In the genomic region with DNA sequence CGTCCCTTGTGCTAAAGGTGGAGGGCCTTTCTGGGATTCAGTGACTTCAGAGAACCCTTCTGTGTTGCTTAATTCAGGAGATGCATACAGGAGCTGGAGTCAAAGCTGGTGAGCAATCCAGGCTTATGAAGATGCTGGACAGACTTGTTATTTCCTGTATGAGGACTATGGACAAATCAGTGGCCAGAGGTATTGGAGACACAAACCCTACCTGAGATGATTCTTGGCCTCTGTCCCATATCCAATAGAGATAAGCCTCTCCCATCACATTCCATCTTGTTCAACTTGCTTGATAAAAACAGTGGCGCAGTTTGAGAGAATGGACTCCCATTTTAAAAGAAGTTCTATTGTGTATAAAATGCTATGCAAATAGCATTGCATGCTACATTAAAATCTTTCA, we compare ENCODE assay signal across 38 cellular contexts. TPM values are rescaled to one million over a fixed set of nuclear protein-coding genes. Genes with fewer than 3 reads are reported as not detected.
"Had no signal": no experiment of that assay in that cellular context is flagged by ENCODE, and none has a peak within 500 bp of the region (broad histone marks: within the 10 kb centered on the region; RNA-seq: fewer than 3 reads in every experiment).

A gene (minus strand): TSS at position 101 of the 400 bp plus-strand sequence. CDS start 4,630 bp downstream, outside the sequence.

- H3K27me3 ChIP-seq: adrenal gland, body of pancreas, brain microvascular endothelial cell, breast epithelium, cardiac muscle cell had no signal

- H3K36me3 ChIP-seq: adrenal gland, brain microvascular endothelial cell, breast epithelium, cardiac muscle cell, WERI-Rb-1 had no signal

- DNase-seq: activated CD4-positive, alpha-beta memory T cell treated with anti-CD3 and anti-CD28 coated beads, Interleukin-2, amount 10 ng/mL, durations not matched to agents 7 days and 5 days; activated CD4-positive, alpha-beta T cell treated with anti-CD3 and anti-CD28 coated beads for 1 hour; activated CD4-positive, alpha-beta T cell treated with anti-CD3 and anti-CD28 coated beads for 36 hours; activated CD4-positive, alpha-beta T cell treated with anti-CD3 and anti-CD28 coated beads for 48 hours; activated CD4-positive, alpha-beta T cell treated with anti-CD3 and anti-CD28 coated beads, Interleukin-2, amount 10 ng/mL, durations not matched to agents 7 days and 5 days; activated CD4-positive, alpha-beta T cell treated with anti-CD3 and anti-CD28 coated beads, Interleukin-2, amount 50 U/mL, for 48 hours; activated CD4-positive, CD25-positive, alpha-beta regulatory T cell; activated CD8-positive, alpha-beta memory T cell treated with anti-CD3 and anti-CD28 coated beads for 24 hours; activated CD8-positive, alpha-beta memory T cell treated with anti-CD3 and anti-CD28 coated beads, Interleukin-2, amount 10 ng/mL, durations not matched to agents 7 days and 5 days; activated CD8-positive, alpha-beta memory T cell treated with anti-CD3 and anti-CD28 coated beads, Interleukin-2, amount 50 U/mL, for 48 hours; activated CD8-positive, alpha-beta T cell treated with anti-CD3 and anti-CD28 coated beads, Interleukin-2, amount 10 ng/mL, durations not matched to agents 7 days and 5 days; activated effector memory CD4-positive, alpha-beta T cell treated with Interleukin-2 at 50 U/mL for 16 hours; activated gamma-delta T cell; activated naive CD4-positive, alpha-beta T cell treated with anti-CD3 and anti-CD28 coated beads, Interleukin-2, amount 10 ng/mL, durations not matched to agents 7 days and 5 days; activated naive CD4-positive, alpha-beta T cell treated with Interleukin-2 at 50 U/mL for 16 hours; activated naive CD8-positive, alpha-beta T cell treated with anti-CD3 and anti-CD28 coated beads for 36 hours; activated T-cell treated with anti-CD3 and anti-CD28 coated beads, Interleukin-2, amount 50 U/mL, for 24 hours; activated T-cell treated with anti-CD3 and anti-CD28 coated beads, Interleukin-2, amount 50 U/mL, for 48 hours; adrenal gland; amniotic stem cell; aorta; body of pancreas; brain microvascular endothelial cell; caudate nucleus; cerebellar nuclear complex; SW 1271; T-helper 1 cell; T-helper 2 cell; T-helper 9 cell; WERI-Rb-1 had no signal

- H3K4me3 ChIP-seq: adrenal gland, body of pancreas, breast epithelium, cardiac muscle cell had no signal

- ATAC-seq: activated CD4-positive, alpha-beta T cell treated with anti-CD3 and anti-CD28 coated beads for 36 hours; activated CD4-positive, CD25-positive, alpha-beta regulatory T cell treated with anti-CD3 and anti-CD28 coated beads, Interleukin-2, amount 50 U/mL, for 24 hours; activated CD8-positive, alpha-beta memory T cell treated with anti-CD3 and anti-CD28 coated beads, Interleukin-2, amount 10 ng/mL, durations not matched to agents 7 days and 5 days; activated CD8-positive, alpha-beta T cell treated with anti-CD3 and anti-CD28 coated beads, Interleukin-2, amount 10 ng/mL, durations not matched to agents 7 days and 5 days; activated naive CD4-positive, alpha-beta T cell treated with anti-CD3 and anti-CD28 coated beads, Interleukin-2, amount 50 U/mL, for 72 hours; body of pancreas; WTC11 had no signal

- FAIRE-seq: astrocyte, TTC549 had no signal

- H3K9me3 ChIP-seq: adrenal gland, body of pancreas, breast epithelium had no signal

- H3K27ac ChIP-seq: adrenal gland, body of pancreas, brain microvascular endothelial cell, breast epithelium, cardiac muscle cell, WERI-Rb-1 had no signal

- H3K4me1 ChIP-seq: adrenal gland, body of pancreas, breast epithelium had no signal

RNA-seq across cellular contexts. Expression of the gene that starts here (rescaled TPM):
- total RNA-seq: activated CD4-positive, alpha-beta memory T cell treated with anti-CD3 and anti-CD28 coated beads, Interleukin-2, amount 10 ng/mL, durations not matched to agents 7 days and 5 days; activated CD4-positive, alpha-beta T cell treated with anti-CD3 and anti-CD28 coated beads for 36 hours; activated CD4-positive, alpha-beta T cell treated with anti-CD3 and anti-CD28 coated beads, Interleukin-2, amount 10 ng/mL, durations not matched to agents 7 days and 5 days; activated CD8-positive, alpha-beta memory T cell treated with anti-CD3 and anti-CD28 coated beads, Interleukin-2, amount 10 ng/mL, durations not matched to agents 7 days and 5 days; activated CD8-positive, alpha-beta T cell treated with anti-CD3 and anti-CD28 coated beads, Interleukin-2, amount 10 ng/mL, durations not matched to agents 7 days and 5 days; activated naive CD4-positive, alpha-beta T cell treated with anti-CD3 and anti-CD28 coated beads, Interleukin-2, amount 50 U/mL, for 72 hours; activated naive CD8-positive, alpha-beta T cell treated with anti-CD3 and anti-CD28 coated beads for 36 hours; activated T-helper 2 cell treated with anti-CD3 and anti-CD28 coated beads, Interferon-gamma antibody, Interleukin-2, Interleukin-4, amounts not matched to agents 10 μg/mL and 5 μg/mL and 100 μg/mL, durations not matched to agents 14 hours and 24 hours and 36 hours; adrenal gland; aorta; astrocyte; body of pancreas; breast epithelium; cardiac muscle cell; WTC11 had no signal
- polyA plus RNA-seq: adrenal gland, aorta, cardiac muscle cell had no signal
